1 cellular context compared by ENCODE assay signal in the genomic region with DNA sequence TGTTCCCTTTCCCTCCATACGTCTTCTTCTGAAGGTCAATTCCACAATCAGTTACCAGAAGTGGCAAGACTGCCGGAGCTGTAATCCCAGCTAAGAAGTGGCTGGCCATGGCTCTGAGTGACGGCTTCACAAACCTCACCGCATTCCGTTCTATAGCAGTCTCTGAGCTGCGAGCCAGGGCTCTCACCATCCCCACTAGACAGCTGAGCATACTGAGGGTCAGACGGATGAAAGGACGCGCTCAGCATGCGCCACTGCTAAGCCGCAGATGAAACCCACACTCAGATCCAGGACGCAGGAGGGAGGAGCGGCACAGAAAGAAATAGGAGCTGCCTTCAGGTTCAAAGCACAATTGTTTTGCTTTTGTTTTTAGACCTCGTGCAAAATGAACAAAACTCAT.
TF ChIP-seq lines count a peak whose summit lies in the region.

No MANE protein-coding gene starts in this region.

TF ChIP-seq in WTC11, 78 proteins besides CTCF, POLR2A, EP300 and RAD21 (continued from another document):
- TF ChIP-seq, protein P1, sequence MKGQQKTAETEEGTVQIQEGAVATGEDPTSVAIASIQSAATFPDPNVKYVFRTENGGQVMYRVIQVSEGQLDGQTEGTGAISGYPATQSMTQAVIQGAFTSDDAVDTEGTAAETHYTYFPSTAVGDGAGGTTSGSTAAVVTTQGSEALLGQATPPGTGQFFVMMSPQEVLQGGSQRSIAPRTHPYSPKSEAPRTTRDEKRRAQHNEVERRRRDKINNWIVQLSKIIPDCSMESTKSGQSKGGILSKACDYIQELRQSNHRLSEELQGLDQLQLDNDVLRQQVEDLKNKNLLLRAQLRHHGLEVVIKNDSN (CRISPR knock-in tag; IDR thresholded peaks at IDR 0.05), result no peak
- TF ChIP-seq ELF4 (CRISPR knock-in tag; IDR thresholded peaks at IDR 0.05; ENCODE audit: low read depth), result no peak
- no peak for TF ChIP-seq ARID4B (CRISPR knock-in tag; IDR thresholded peaks at IDR 0.05; ENCODE audit: borderline replicate concordance)
- TF ChIP-seq, protein P2, sequence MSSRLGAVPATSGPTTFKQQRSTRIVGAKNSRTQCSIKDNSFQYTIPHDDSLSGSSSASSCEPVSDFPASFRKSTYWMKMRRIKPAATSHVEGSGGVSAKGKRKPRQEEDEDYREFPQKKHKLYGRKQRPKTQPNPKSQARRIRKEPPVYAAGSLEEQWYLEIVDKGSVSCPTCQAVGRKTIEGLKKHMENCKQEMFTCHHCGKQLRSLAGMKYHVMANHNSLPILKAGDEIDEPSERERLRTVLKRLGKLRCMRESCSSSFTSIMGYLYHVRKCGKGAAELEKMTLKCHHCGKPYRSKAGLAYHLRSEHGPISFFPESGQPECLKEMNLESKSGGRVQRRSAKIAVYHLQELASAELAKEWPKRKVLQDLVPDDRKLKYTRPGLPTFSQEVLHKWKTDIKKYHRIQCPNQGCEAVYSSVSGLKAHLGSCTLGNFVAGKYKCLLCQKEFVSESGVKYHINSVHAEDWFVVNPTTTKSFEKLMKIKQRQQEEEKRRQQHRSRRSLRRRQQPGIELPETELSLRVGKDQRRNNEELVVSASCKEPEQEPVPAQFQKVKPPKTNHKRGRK (CRISPR knock-in tag; IDR thresholded peaks at IDR 0.05; ENCODE audit: borderline replicate concordance), result no peak
- TF ChIP-seq MXD4 (CRISPR knock-in tag; IDR thresholded peaks at IDR 0.05; ENCODE audit: borderline replicate concordance), result no peak
